In the genomic region with DNA sequence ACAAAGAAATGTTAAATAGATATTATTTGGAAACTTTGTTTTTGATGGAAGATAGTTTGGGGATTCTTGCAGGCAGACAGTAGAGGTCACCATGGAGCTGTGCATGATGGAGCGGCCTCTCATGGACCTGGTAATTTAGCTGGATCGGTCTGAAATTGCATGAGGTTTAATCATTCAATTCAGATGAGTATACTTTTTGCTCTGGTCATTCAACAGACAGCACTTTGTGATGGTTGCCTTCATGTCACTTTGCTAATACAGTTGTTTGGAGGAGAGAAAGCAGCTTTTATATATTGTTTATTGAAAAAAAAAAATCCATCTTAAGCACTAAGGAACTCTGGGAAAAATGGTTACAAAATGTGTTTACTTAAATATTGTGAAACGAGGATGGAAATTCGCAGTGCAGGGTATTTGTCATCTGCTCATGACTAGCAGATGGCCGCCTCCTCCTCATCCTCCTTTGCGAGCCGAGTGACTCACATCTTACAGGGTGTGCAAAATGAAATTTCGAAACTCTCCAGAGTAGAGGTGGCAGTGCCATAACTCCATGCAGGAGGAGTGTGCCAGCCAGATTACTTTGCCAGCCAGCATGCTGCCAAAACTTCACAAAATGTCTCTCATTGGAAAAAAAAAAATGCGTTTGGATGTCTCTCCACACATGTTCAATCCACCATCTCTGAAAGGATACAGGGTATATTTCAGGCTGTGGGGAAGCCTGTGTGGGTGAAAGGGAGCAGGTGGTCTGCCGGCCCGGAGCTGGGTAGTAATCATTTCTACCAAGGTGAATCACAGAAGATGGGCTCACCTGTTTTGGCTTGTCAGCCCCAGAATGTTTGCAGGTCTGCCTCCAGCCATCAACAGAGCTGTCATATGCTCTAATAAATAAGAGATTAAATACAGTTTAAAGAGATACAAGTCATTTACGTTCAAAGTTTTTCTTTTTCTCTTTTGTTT, we compare ENCODE assay signal across 8 cellular contexts.
DNase-seq lines count a peak whose midpoint lies in the region; ATAC-seq and TF ChIP-seq lines count a peak whose summit lies in the region.

No MANE protein-coding gene starts in this region.

- intact Hi-C loops in activated T-helper 2 cell treated with anti-CD3 and anti-CD28 coated beads, Interferon-gamma antibody, Interleukin-2, Interleukin-4, amounts not matched to agents 10 μg/mL and 5 μg/mL and 100 μg/mL, durations not matched to agents 14 hours and 24 hours and 36 hours (cut with micrococcal nuclease) = loop anchor here (1.0 to 5.0 kb wide), 2 partner anchors 195 to 332 kb away; no protein-coding TSS in a partner anchor

- no peak overlapping the region for H2AFZ ChIP-seq in trophoblast cell (ENCODE audit: insufficient read depth, low read length, poor library complexity)

- H3K27ac ChIP-seq in 22Rv1 (no peak overlapping the region), trophoblast cell (ENCODE audit: low read depth, low read length) (no peak overlapping the region)

- H2BK120ac ChIP-seq in trophoblast cell (ENCODE audit: insufficient read depth, low read length, poor library complexity) = no peak overlapping the region

- H3K4me3 Mint-ChIP-seq in activated T-helper 2 cell treated with anti-CD3 and anti-CD28 coated beads, Interferon-gamma antibody, Interleukin-2, Interleukin-4, amounts not matched to agents 10 μg/mL and 5 μg/mL and 100 μg/mL, durations not matched to agents 14 hours and 24 hours and 36 hours (ENCODE audit: low read depth) = peak overlapping the region; percentile 42

- no peak overlapping the region for H2BK5ac ChIP-seq in trophoblast cell (ENCODE audit: low read depth, low read length, poor library complexity)

- ATAC-seq in HG02973 (IDR thresholded peaks at IDR 0.05; ENCODE audit: unreplicated experiment) = no peak

- H4K91ac ChIP-seq in trophoblast cell (ENCODE audit: low read depth, low read length) = no peak overlapping the region

- H3K18ac ChIP-seq in trophoblast cell (ENCODE audit: low read length) = no peak overlapping the region

- no peak overlapping the region for H3K4ac ChIP-seq in trophoblast cell (ENCODE audit: low read depth, low read length)

- H3K9ac ChIP-seq in trophoblast cell (ENCODE audit: low read length) = no peak overlapping the region

- no peak overlapping the region for H3K23ac ChIP-seq in trophoblast cell (ENCODE audit: low read length)

- no peaks in the 10 kb centered on the region for H3K9me3 ChIP-seq in trophoblast cell (ENCODE audit: insufficient read depth, low read depth, low read length)

- no peaks in the 10 kb centered on the region for H3K27me3 ChIP-seq in trophoblast cell (ENCODE audit: insufficient read depth, low read length)

- no peaks in the 10 kb centered on the region for H3K27me3 Mint-ChIP-seq in activated T-helper 2 cell treated with anti-CD3 and anti-CD28 coated beads, Interferon-gamma antibody, Interleukin-2, Interleukin-4, amounts not matched to agents 10 μg/mL and 5 μg/mL and 100 μg/mL, durations not matched to agents 14 hours and 24 hours and 36 hours (ENCODE audit: low read depth)

- H3K27ac Mint-ChIP-seq in activated T-helper 2 cell treated with anti-CD3 and anti-CD28 coated beads, Interferon-gamma antibody, Interleukin-2, Interleukin-4, amounts not matched to agents 10 μg/mL and 5 μg/mL and 100 μg/mL, durations not matched to agents 14 hours and 24 hours and 36 hours = peak overlapping the region; percentile 55

- H3K36me3 ChIP-seq in trophoblast cell (ENCODE audit: control insufficient read depth in 1 of 2, insufficient read depth in 2 of 2, low read length in 2 of 2) = no peaks in the 10 kb centered on the region

- no peak overlapping the region for H4K12ac ChIP-seq in trophoblast cell (ENCODE audit: low read depth, low read length)

- H3K4me1 ChIP-seq in trophoblast cell (ENCODE audit: control insufficient read depth in 1 of 2, insufficient read depth in 2 of 2, low read length in 2 of 2) = no peaks in the 10 kb centered on the region

- no peak overlapping the region for H3K4me3 ChIP-seq in fibroblast of villous mesenchyme (ENCODE audit: low read depth, low read length)
- H3K4me3 ChIP-seq in trophoblast cell (ENCODE audit: low read depth, low read length) = no peak overlapping the region

- no peak overlapping the region for H4K8ac ChIP-seq in trophoblast cell (ENCODE audit: low read depth, low read length)

- no peaks in the 10 kb centered on the region for H3K9me3 Mint-ChIP-seq in activated T-helper 2 cell treated with anti-CD3 and anti-CD28 coated beads, Interferon-gamma antibody, Interleukin-2, Interleukin-4, amounts not matched to agents 10 μg/mL and 5 μg/mL and 100 μg/mL, durations not matched to agents 14 hours and 24 hours and 36 hours

- no peak overlapping the region for H2AK5ac ChIP-seq in trophoblast cell (ENCODE audit: low read length)

- peak; percentile 61 for TF ChIP-seq CTCF in 22Rv1 (IDR thresholded peaks at IDR 0.05)
- peak; percentile 57 for TF ChIP-seq CTCF in GM12872 (IDR thresholded peaks at IDR 0.05; ENCODE audit: insufficient read depth, low read depth, low read length)
- peak; percentile 61 for TF ChIP-seq CTCF in fibroblast of villous mesenchyme (IDR thresholded peaks at IDR 0.05; ENCODE audit: insufficient read depth, low read depth, low read length)

- peak overlapping the region; percentile 31 for H2BK12ac ChIP-seq in trophoblast cell (ENCODE audit: low read length)

- no peak overlapping the region for H3K4me2 ChIP-seq in trophoblast cell (ENCODE audit: low read length)

- no peaks in the 10 kb centered on the region for H3K79me2 ChIP-seq in trophoblast cell (ENCODE audit: control insufficient read depth, insufficient read depth, low read length, poor library complexity)

- peaks cover 23% of the 10 kb centered on the region for H3K4me1 Mint-ChIP-seq in activated T-helper 2 cell treated with anti-CD3 and anti-CD28 coated beads, Interferon-gamma antibody, Interleukin-2, Interleukin-4, amounts not matched to agents 10 μg/mL and 5 μg/mL and 100 μg/mL, durations not matched to agents 14 hours and 24 hours and 36 hours (ENCODE audit: low read depth)

- H3K36me3 Mint-ChIP-seq in activated T-helper 2 cell treated with anti-CD3 and anti-CD28 coated beads, Interferon-gamma antibody, Interleukin-2, Interleukin-4, amounts not matched to agents 10 μg/mL and 5 μg/mL and 100 μg/mL, durations not matched to agents 14 hours and 24 hours and 36 hours (ENCODE audit: low read depth) = no peaks in the 10 kb centered on the region

- DNase-seq in NOMO-1 (lab: John Stamatoyannopoulos, UW; ENCODE audit: unreplicated experiment in 2 of 2) (peak; percentile 69 to 87), fibroblast of villous mesenchyme (ENCODE audit: low read depth) (peak; percentile 96), trophoblast cell (peak; percentile 42 to 70), DMS153 (lab: John Stamatoyannopoulos, UW) (no peak)
- peak; percentile 9 for DNase-seq in activated T-helper 2 cell treated with anti-CD3 and anti-CD28 coated beads, Interferon-gamma antibody, Interleukin-2, Interleukin-4, amounts not matched to agents 10 μg/mL and 5 μg/mL and 100 μg/mL, durations not matched to agents 14 hours and 24 hours and 36 hours (ENCODE audit: low spot score)

- WGBS in trophoblast cell (ENCODE audit: extremely low coverage, insufficient coverage, insufficient read length) = no CpG with 5 or more reads among the region's 12 CpGs

- no peaks in the 10 kb centered on the region for H3K79me1 ChIP-seq in trophoblast cell (ENCODE audit: low read length)

- H3K14ac ChIP-seq in trophoblast cell (ENCODE audit: low read length) = no peak overlapping the region
